ENCODE assay signal across 13 cellular contexts in the genomic region with DNA sequence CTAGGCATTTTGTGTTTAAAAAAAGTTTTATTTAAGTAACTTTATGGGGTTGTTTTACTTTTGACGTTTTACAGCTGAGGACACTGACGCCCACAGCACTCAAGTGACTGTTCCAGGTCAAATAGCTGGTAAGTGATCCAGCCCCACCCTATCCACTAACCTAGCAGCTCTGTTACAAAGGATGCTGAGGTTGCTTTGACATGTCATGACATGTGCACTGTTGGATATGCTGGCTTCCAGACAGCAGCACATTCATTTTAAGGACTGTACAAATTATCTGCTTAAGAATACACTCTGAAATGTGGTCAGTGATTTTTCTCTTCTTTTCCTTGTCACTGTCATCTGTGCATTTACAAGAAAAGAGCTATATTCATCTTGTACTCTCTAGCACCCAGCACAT.
"Had no signal": no experiment of that assay in that cellular context is flagged by ENCODE, and none has a peak within 500 bp of the region (broad histone marks: within the 10 kb centered on the region; RNA-seq: fewer than 3 reads in every experiment).

No MANE protein-coding gene starts in this region.

- H3K4me3 ChIP-seq: right lobe of liver, spleen had no signal

- H3K9me3 ChIP-seq: right lobe of liver had no signal

- H3K27ac Mint-ChIP-seq: activated naive CD4-positive, alpha-beta T cell treated with anti-CD3 and anti-CD28 coated beads for 36 hours; nephron progenitor cell; stimulated activated naive CD8-positive, alpha-beta T cell treated with anti-CD3 and anti-CD28 coated beads, Interleukin-15, amount 100 ng/mL, for 72 hours; type B pancreatic cell had no signal

- H3K27ac ChIP-seq: right lobe of liver, spleen had no signal

- H3K4me1 Mint-ChIP-seq: stimulated activated naive CD8-positive, alpha-beta T cell treated with anti-CD3 and anti-CD28 coated beads, Interleukin-15, amount 100 ng/mL, for 72 hours had no signal

- H3K4me1 ChIP-seq: right lobe of liver had no signal

- H3K27me3 ChIP-seq: right lobe of liver, spleen had no signal

- H3K36me3 ChIP-seq: right lobe of liver had no signal

- H3K27me3 Mint-ChIP-seq: stimulated activated naive CD8-positive, alpha-beta T cell treated with anti-CD3 and anti-CD28 coated beads, Interleukin-15, amount 100 ng/mL, for 72 hours had no signal

- DNase-seq: activated CD4-positive, alpha-beta T cell treated with anti-CD3 and anti-CD28 coated beads, Interleukin-2, amount 50 U/mL, for 4 hours; activated CD4-positive, CD25-positive, alpha-beta regulatory T cell treated with anti-CD3 and anti-CD28 coated beads, Interleukin-2, amount 50 U/mL, for 72 hours; activated naive CD4-positive, alpha-beta T cell treated with anti-CD3 and anti-CD28 coated beads for 36 hours; activated T-cell treated with anti-CD3 and anti-CD28 coated beads for 4 hours; foreskin fibroblast; glutamatergic neuron; hypothalamus; left ventricle myocardium superior; nephron progenitor cell; right lobe of liver; spleen; stimulated activated naive CD8-positive, alpha-beta T cell treated with anti-CD3 and anti-CD28 coated beads, Interleukin-15, amount 100 ng/mL, for 72 hours had no signal

- H3K4me3 Mint-ChIP-seq: activated naive CD4-positive, alpha-beta T cell treated with anti-CD3 and anti-CD28 coated beads for 36 hours; nephron progenitor cell; stimulated activated naive CD8-positive, alpha-beta T cell treated with anti-CD3 and anti-CD28 coated beads, Interleukin-15, amount 100 ng/mL, for 72 hours; type B pancreatic cell had no signal
